Comparison of ENCODE assay signal across 11 cellular contexts in genomic region chr17:45143101-45143670, GRCh38. TPM values are rescaled to one million over a fixed set of nuclear protein-coding genes. Genes with fewer than 3 reads are reported as not detected.
A peak's percentile ranks its signal among the peaks of the same experiment; 100 is the strongest.
DNase-seq lines count a peak whose midpoint lies in the region; ATAC-seq and TF ChIP-seq lines count a peak whose summit lies in the region.
"Had no signal": no experiment of that assay in that cellular context is flagged by ENCODE, and none has a peak within 500 bp of the region (broad histone marks: within the 10 kb centered on the region; RNA-seq: fewer than 3 reads in every experiment).

No MANE protein-coding gene starts in this region.

- H3K36me3 ChIP-seq in testis (ENCODE audit: low read depth, missing control alignments), result no peaks in the 10 kb centered on the region

- 53 to 64% methylated on average over 10 to 13 of the region's 13 CpGs for WGBS in testis, 2 donors

- ATAC-seq in activated CD4-positive, alpha-beta T cell treated with anti-CD3 and anti-CD28 coated beads for 36 hours, result no peak
- no peak for ATAC-seq in memory B cell (ENCODE audit: low read depth)
- no peak for ATAC-seq in GM21526 (IDR thresholded peaks at IDR 0.05; ENCODE audit: low FRiP score, unreplicated experiment)

- no peaks in the 10 kb centered on the region for H3K9me3 Mint-ChIP-seq in activated CD4-positive, alpha-beta T cell treated with anti-CD3 and anti-CD28 coated beads for 36 hours (ENCODE audit: low read depth)
- H3K9me3 Mint-ChIP-seq in memory B cell, result no peaks in the 10 kb centered on the region

- peak overlapping the region; percentile 21 for H3K4me3 Mint-ChIP-seq in activated CD4-positive, alpha-beta T cell treated with anti-CD3 and anti-CD28 coated beads for 36 hours
- H3K4me3 Mint-ChIP-seq in memory B cell, result peak overlapping the region; percentile 91

- no peaks in the 10 kb centered on the region for H3K9me3 ChIP-seq in testis
- H3K9me3 ChIP-seq: SK-N-SH had no signal

- peaks cover 23% of the 10 kb centered on the region for H3K4me1 ChIP-seq in testis

- peaks cover 7% of the 10 kb centered on the region for H3K36me3 Mint-ChIP-seq in activated CD4-positive, alpha-beta T cell treated with anti-CD3 and anti-CD28 coated beads for 36 hours (ENCODE audit: low read depth)
- no peaks in the 10 kb centered on the region for H3K36me3 Mint-ChIP-seq in memory B cell

- CTCF ChIA-PET in activated CD4-positive, alpha-beta T cell treated with anti-CD3 and anti-CD28 coated beads for 36 hours (lab: Charles Lee), result no interaction called here

- TF ChIP-seq CTCF in testis (IDR thresholded peaks at IDR 0.05) (no peak), GM20000 (IDR thresholded peaks at IDR 0.05; ENCODE audit: extremely low read depth, missing control alignments) (no peak)

- peak overlapping the region; percentile 94 for H3K27ac ChIP-seq in caudate nucleus (ENCODE audit: low read depth, low read length)
- peak overlapping the region; percentile 93 to 98 for H3K27ac ChIP-seq in testis
- H3K27ac ChIP-seq: 22Rv1 had no signal

- no peaks in the 10 kb centered on the region for H3K27me3 Mint-ChIP-seq in activated CD4-positive, alpha-beta T cell treated with anti-CD3 and anti-CD28 coated beads for 36 hours
- H3K27me3 Mint-ChIP-seq in memory B cell, result no peaks in the 10 kb centered on the region

- peaks cover 24% of the 10 kb centered on the region for H3K4me1 Mint-ChIP-seq in activated CD4-positive, alpha-beta T cell treated with anti-CD3 and anti-CD28 coated beads for 36 hours
- peaks cover 18% of the 10 kb centered on the region for H3K4me1 Mint-ChIP-seq in memory B cell

- peak overlapping the region in 1 of 2 donors; percentile 55 for H3K4me3 ChIP-seq in testis

- no peaks in the 10 kb centered on the region for H3K27me3 ChIP-seq in testis

- peak overlapping the region; percentile 47 for H3K27ac Mint-ChIP-seq in activated CD4-positive, alpha-beta T cell treated with anti-CD3 and anti-CD28 coated beads for 36 hours
- H3K27ac Mint-ChIP-seq in memory B cell, result peak overlapping the region; percentile 84

- TF ChIP-seq POLR2A in testis (IDR thresholded peaks at IDR 0.05), result no peak

- POLR2A ChIA-PET in activated CD4-positive, alpha-beta T cell treated with anti-CD3 and anti-CD28 coated beads for 36 hours (lab: Charles Lee), result interaction anchor here (1.3 to 1.6 kb wide), 2 partner anchors 8 to 18 kb away, joined by 3 to 7 read pairs; partner anchors contain the start of genes ACBD4 and HEXIM2

- no peak for DNase-seq in activated CD4-positive, alpha-beta T cell treated with anti-CD3 and anti-CD28 coated beads for 36 hours
- no peak for DNase-seq in activated CD4-positive, alpha-beta T cell treated with anti-CD3 and anti-CD28 coated beads for 1 hour
- DNase-seq in caudate nucleus (lab: John Stamatoyannopoulos, UW) (no peak), memory B cell (ENCODE audit: low spot score in 2 of 2) (no peak), testis (no peak), cerebellar nuclear complex (lab: John Stamatoyannopoulos, UW) (no peak), GM20000 (ENCODE audit: low spot score) (no peak)
- DNase-seq: NCI-H2081 treated with DMSO at 0.1 percent for 48 hours had no signal

- intact Hi-C loops in activated CD4-positive, alpha-beta T cell treated with anti-CD3 and anti-CD28 coated beads for 36 hours (cut with DNase I, micrococcal nuclease), result no loop called here
- intact Hi-C loops in testis (cut with DNase I; ENCODE audit: low total_unique reads), result no loop called here

RNA-seq across cellular contexts. Expression of gene HEXIM1, which starts 5.1 kb away (rescaled TPM):
- 10 to 100 TPM; 27.1 to 27.3 TPM for total RNA-seq in activated CD4-positive, alpha-beta T cell treated with anti-CD3 and anti-CD28 coated beads for 36 hours
- 10 to 100 TPM; 51.8 to 68.8 TPM for total RNA-seq in testis
- polyA plus RNA-seq in testis (ENCODE audit: insufficient read depth, low read depth, low replicate concordance), result 38.8 TPM

RNA-seq across cellular contexts. Expression of gene ACBD4, which starts 7.7 kb away (rescaled TPM):
- 10 to 100 TPM; 12.7 to 13.4 TPM for total RNA-seq in activated CD4-positive, alpha-beta T cell treated with anti-CD3 and anti-CD28 coated beads for 36 hours
- 1 to 10 TPM; 8.3 to 9.1 TPM for total RNA-seq in testis
- polyA plus RNA-seq in testis (ENCODE audit: insufficient read depth, low read depth, low replicate concordance), result 7.5 TPM

RNA-seq across cellular contexts. Expression of gene PLCD3, which starts 10.9 kb away (rescaled TPM):
- total RNA-seq in activated CD4-positive, alpha-beta T cell treated with anti-CD3 and anti-CD28 coated beads for 36 hours, result 1 to 10 TPM; 2.9 to 3.4 TPM
- 100 to 1,000 TPM in 1 of 2 donors, 10 to 100 TPM in 1; 86.3 to 106 TPM for total RNA-seq in testis
- polyA plus RNA-seq in testis (ENCODE audit: insufficient read depth, low read depth, low replicate concordance), result 62.2 TPM

RNA-seq across cellular contexts. Expression of gene HEXIM2, which starts 18.5 kb away (rescaled TPM):
- 1 to 10 TPM; 3.9 to 4.6 TPM for total RNA-seq in activated CD4-positive, alpha-beta T cell treated with anti-CD3 and anti-CD28 coated beads for 36 hours
- total RNA-seq in testis, result 10 to 100 TPM; 35.9 to 47.7 TPM
- 76.8 TPM for polyA plus RNA-seq in testis (ENCODE audit: insufficient read depth, low read depth, low replicate concordance)

Comparison
In these comparisons a context has a peak if more than half of its experiments do, and no peak if none do; other contexts are left out.
1. RNA of gene PLCD3, which starts 10.9 kb away (total RNA-seq): 86.3 to 106 TPM in testis; 2.9 to 3.4 TPM in activated CD4-positive, alpha-beta T cell treated with anti-CD3 and anti-CD28 coated beads for 36 hours; every median in the first group is over 10 times any median in the second.